Comparison of ENCODE assay signal across 8 cellular contexts in the genomic region with DNA sequence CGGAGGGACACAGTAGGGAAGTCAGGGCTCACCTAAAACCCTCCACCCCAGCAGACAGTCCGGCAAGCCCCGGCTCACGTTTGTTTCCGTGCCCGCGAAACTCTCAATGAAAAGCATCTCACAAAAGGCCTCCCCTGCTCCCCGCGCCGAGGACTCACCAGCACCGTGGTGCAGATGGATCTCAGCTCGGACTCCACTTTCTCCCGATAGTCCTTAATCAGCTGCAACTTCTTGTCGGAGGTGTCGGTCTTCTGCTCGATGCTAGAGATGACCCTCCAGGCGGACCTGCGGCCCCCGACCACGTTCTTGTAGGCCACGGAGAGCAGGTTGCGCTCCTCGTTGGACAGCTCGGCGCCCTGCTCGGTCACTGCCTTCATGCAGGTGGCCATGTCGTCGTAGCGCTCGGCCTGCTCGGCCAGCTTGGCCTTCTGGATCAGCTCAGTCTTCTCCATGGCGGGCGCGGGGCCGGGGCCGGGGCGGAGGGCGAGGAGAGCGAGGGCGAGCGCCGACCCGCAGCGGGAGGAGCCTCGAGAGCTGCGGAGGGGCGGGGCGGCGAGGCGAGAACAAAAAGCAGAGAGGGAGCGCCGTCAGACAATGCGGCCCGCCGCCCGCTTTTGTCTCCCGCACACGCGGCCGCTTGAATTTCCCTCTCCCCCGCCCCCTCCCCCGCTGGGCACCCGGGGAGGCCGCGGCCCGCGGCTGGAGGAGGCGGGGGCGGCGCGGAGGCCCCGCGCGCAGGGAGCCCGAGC. TPM values are rescaled to one million over a fixed set of nuclear protein-coding genes. Genes with fewer than 3 reads are reported as not detected.
DNase-seq lines count a peak whose midpoint lies in the region; ATAC-seq and FAIRE-seq lines count a peak whose summit lies in the region.

No MANE protein-coding gene starts in this region.

- no peaks in the 10 kb centered on the region for H3K9me3 Mint-ChIP-seq in activated CD4-positive, alpha-beta memory T cell treated with anti-CD3 and anti-CD28 coated beads, Interleukin-2, amount 10 ng/mL, durations not matched to agents 7 days and 5 days

- peaks cover 6 to 14% of the 10 kb centered on the region in 2 donors for H3K36me3 ChIP-seq in duodenal mucosa (ENCODE audit: control insufficient read depth in 1 of 2, insufficient read depth in 2 of 2, low read length in 2 of 2)

- ATAC-seq in HG03378 (IDR thresholded peaks at IDR 0.05; ENCODE audit: unreplicated experiment), result peak; percentile 29

- peaks cover 27 to 31% of the 10 kb centered on the region in 2 donors for H3K4me1 ChIP-seq in duodenal mucosa (ENCODE audit: control insufficient read depth in 1 of 2, insufficient read depth in 2 of 2, low read length in 2 of 2)

- peaks cover 54% of the 10 kb centered on the region for H3K4me1 Mint-ChIP-seq in activated CD4-positive, alpha-beta memory T cell treated with anti-CD3 and anti-CD28 coated beads, Interleukin-2, amount 10 ng/mL, durations not matched to agents 7 days and 5 days

- peak overlapping the region; percentile 88 for H3K27ac Mint-ChIP-seq in activated CD4-positive, alpha-beta memory T cell treated with anti-CD3 and anti-CD28 coated beads, Interleukin-2, amount 10 ng/mL, durations not matched to agents 7 days and 5 days

- CTCF ChIA-PET in activated CD4-positive, alpha-beta memory T cell treated with anti-CD3 and anti-CD28 coated beads, Interleukin-2, amount 10 ng/mL, durations not matched to agents 7 days and 5 days (lab: Charles Lee), result interaction anchor here (0.8 to 4.2 kb wide), 18 partner anchors 11 to 214 kb away, joined by 3 to 16 read pairs (median 4); no protein-coding TSS in a partner anchor

- peak overlapping the region; percentile 93 for H3K4me3 Mint-ChIP-seq in activated CD4-positive, alpha-beta memory T cell treated with anti-CD3 and anti-CD28 coated beads, Interleukin-2, amount 10 ng/mL, durations not matched to agents 7 days and 5 days

- H3K4me3 ChIP-seq in duodenal mucosa (ENCODE audit: low read depth in 1 of 2, low read length in 2 of 2), result peak overlapping the region; percentile 94 to 99

- peaks cover 2% of the 10 kb centered on the region for H3K27me3 Mint-ChIP-seq in activated CD4-positive, alpha-beta memory T cell treated with anti-CD3 and anti-CD28 coated beads, Interleukin-2, amount 10 ng/mL, durations not matched to agents 7 days and 5 days

- peak overlapping the region; percentile 89 for H3K27ac ChIP-seq in duodenal mucosa (ENCODE audit: low read depth, low read length)

- peaks cover 56% of the 10 kb centered on the region for H3K36me3 Mint-ChIP-seq in activated CD4-positive, alpha-beta memory T cell treated with anti-CD3 and anti-CD28 coated beads, Interleukin-2, amount 10 ng/mL, durations not matched to agents 7 days and 5 days (ENCODE audit: low read depth)

- H3K9me3 ChIP-seq in duodenal mucosa (ENCODE audit: control insufficient read depth in 1 of 2, low read length in 2 of 2), result no peaks in the 10 kb centered on the region

- FAIRE-seq in GM19239 (lab: Jason Lieb, UNC), result peak; percentile 42

- POLR2A ChIA-PET in activated CD4-positive, alpha-beta memory T cell treated with anti-CD3 and anti-CD28 coated beads, Interleukin-2, amount 10 ng/mL, durations not matched to agents 7 days and 5 days (lab: Charles Lee), result interaction anchor here (0.7 to 6.8 kb wide), 53 partner anchors 11 to 818 kb away, joined by 3 to 110 read pairs (median 6); a partner anchor contains a TSS

- peak; percentile 81 for DNase-seq in AG20443 (ENCODE audit: low spot score)
- DNase-seq in GM19239 (ENCODE audit: insufficient read length, low spot score), result peak; percentile 68
- peak; percentile 91 for DNase-seq in NCI-H69 (lab: John Stamatoyannopoulos, UW)
- DNase-seq in activated CD4-positive, alpha-beta memory T cell treated with anti-CD3 and anti-CD28 coated beads, Interleukin-2, amount 10 ng/mL, durations not matched to agents 7 days and 5 days, result peak; percentile 79
- peak; percentile 76 to 77 for DNase-seq in lung microvascular endothelial cell (ENCODE audit: low read depth in 2 of 2)
- DNase-seq in stimulated activated CD4-positive, alpha-beta T cell treated with anti-CD3 and anti-CD28 coated beads, TNF-alpha, amount 100 ng/mL, for 48 hours (ENCODE audit: low read depth in 3 of 3), result peak; percentile 49 to 79 (median 62)

- no peaks in the 10 kb centered on the region for H3K27me3 ChIP-seq in duodenal mucosa (ENCODE audit: control insufficient read depth in 1 of 2, insufficient read depth in 2 of 2, low read length in 2 of 2)

- H3K9ac ChIP-seq in duodenal mucosa (ENCODE audit: low read depth in 1 of 2, low read length in 2 of 2), result peak overlapping the region; percentile 77 to 99

RNA-seq across cellular contexts. Expression of a gene that starts 0.6 kb away (rescaled TPM):
- 100 to 1,000 TPM; 335 to 351 TPM for total RNA-seq in activated CD4-positive, alpha-beta memory T cell treated with anti-CD3 and anti-CD28 coated beads, Interleukin-2, amount 10 ng/mL, durations not matched to agents 7 days and 5 days
- 152 and 217 TPM in 2 replicates for total RNA-seq in lung microvascular endothelial cell

Comparison
In these comparisons a context has a peak if more than half of its experiments do, and no peak if none do; other contexts are left out.
1. Peak in every context shown above with its lines: DNase-seq, ATAC-seq, H3K4me3 ChIP-seq and H3K27ac ChIP-seq.